12 cellular contexts compared by ENCODE assay signal in the genomic region with DNA sequence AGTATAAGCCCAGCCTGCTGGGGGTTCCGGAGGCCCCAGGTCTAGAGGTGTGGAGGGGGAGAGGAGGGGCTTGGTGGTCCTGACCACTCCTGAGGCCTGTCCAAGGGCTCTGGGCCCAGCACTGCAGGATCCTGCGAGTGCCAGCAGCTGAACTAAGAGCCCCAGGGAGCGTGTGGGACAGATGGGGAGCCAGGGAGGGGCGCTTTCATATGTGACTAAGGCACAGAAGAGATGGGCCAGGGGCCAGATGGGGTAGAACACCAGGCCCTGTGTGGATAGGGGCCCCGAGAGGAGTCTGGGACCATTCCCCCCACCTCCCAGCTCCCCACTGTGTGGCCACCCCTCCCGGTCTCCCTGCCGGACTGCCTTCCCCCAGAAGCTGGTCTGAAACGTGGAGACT. TPM values are rescaled to one million over a fixed set of nuclear protein-coding genes. Genes with fewer than 3 reads are reported as not detected.
DNase-seq lines count a peak whose midpoint lies in the region; ATAC-seq and TF ChIP-seq lines count a peak whose summit lies in the region.
"Had no signal": no experiment of that assay in that cellular context is flagged by ENCODE, and none has a peak within 500 bp of the region (broad histone marks: within the 10 kb centered on the region; RNA-seq: fewer than 3 reads in every experiment).

No MANE protein-coding gene starts in this region.

- H3K27ac ChIP-seq in dorsolateral prefrontal cortex (peak overlapping the region in 57 of 59 donors; percentile 39 to 92 (median 78)), neutrophil (peak overlapping the region; percentile 56), vagina (peak overlapping the region; percentile 96)
- H3K27ac ChIP-seq: parathyroid adenoma, VCaP had no signal

- H3K27me3 ChIP-seq in dorsolateral prefrontal cortex (no peaks in the 10 kb centered on the region), neutrophil (no peaks in the 10 kb centered on the region), vagina (no peaks in the 10 kb centered on the region)

- intact Hi-C loops in left ventricle myocardium superior (cut with micrococcal nuclease) (no loop called here), Right ventricle myocardium inferior (cut with DNase I) (no loop called here), dorsolateral prefrontal cortex (cut with DNase I) (loop anchor here in 1 of 2 donors (5.0 to 10.0 kb wide), 2 partner anchors 38 to 145 kb away; partner anchors contain the start of gene PLA2G6), vagina (cut with DNase I) (no loop called here)

- H3K4me1 ChIP-seq in neutrophil (ENCODE audit: control insufficient read depth in 1 of 2, insufficient read depth in 1 of 2, low read depth in 1 of 2, low read length in 1 of 2) (peaks cover 42 to 43% of the 10 kb centered on the region in 2 experiments), vagina (peaks cover 55% of the 10 kb centered on the region)
- H3K4me1 ChIP-seq: parathyroid adenoma had no signal

- H3K36me3 ChIP-seq in neutrophil (peaks cover 48% of the 10 kb centered on the region), vagina (peaks cover 0 to 21% of the 10 kb centered on the region in 2 donors)

- H3K9me3 ChIP-seq in neutrophil (no peaks in the 10 kb centered on the region), vagina (no peaks in the 10 kb centered on the region)

- DNase-seq in left ventricle myocardium superior = no peak
- no peak for DNase-seq in Right ventricle myocardium inferior (ENCODE audit: missing footprints)
- no peak for DNase-seq in dorsolateral prefrontal cortex
- no peak for DNase-seq in vagina (ENCODE audit: extremely low spot score in 2 of 2)
- DNase-seq in activated CD4-positive, alpha-beta T cell treated with anti-CD3 and anti-CD28 coated beads for 1 hour = no peak
- no peak for DNase-seq in NCI-H2107 treated with DMSO at 0.1 percent for 48 hours (lab: John Stamatoyannopoulos, UW; ENCODE audit: unreplicated experiment)
- no peak for DNase-seq in stimulated activated naive CD4-positive, alpha-beta T cell (lab: John Stamatoyannopoulos, UW)
- DNase-seq: activated effector memory CD4-positive, alpha-beta T cell treated with anti-CD3 and anti-CD28 coated beads, Interleukin-2, amount 50 U/mL, for 16 hours; NCI-H1436 treated with DMSO at 0.1 percent for 48 hours had no signal

- ATAC-seq in left ventricle myocardium superior (peak; percentile 2), Right ventricle myocardium inferior (no peak)

- H3K4me3 ChIP-seq in dorsolateral prefrontal cortex = no peak overlapping the region
- H3K4me3 ChIP-seq in neutrophil (ENCODE audit: low read depth in 1 of 2, low read length in 1 of 2) = no peak overlapping the region
- H3K4me3 ChIP-seq in vagina = no peak overlapping the region

- TF ChIP-seq POLR2A in vagina (IDR thresholded peaks at IDR 0.05) = no peak

- TF ChIP-seq CTCF in dorsolateral prefrontal cortex (IDR thresholded peaks at IDR 0.05 in 54 of 56, conservative IDR thresholded peaks at IDR 0.05 in 2 of 56; ENCODE audit: low read depth in 1 of 56, partially characterized antibody in 56 of 56) (no peak), neutrophil (IDR thresholded peaks at IDR 0.05) (no peak), vagina (IDR thresholded peaks at IDR 0.05) (no peak)

RNA-seq across cellular contexts. Expression of gene MAFF, which starts 18.4 kb away (rescaled TPM):
- 5.3 TPM for total RNA-seq in left ventricle myocardium superior
- total RNA-seq in Right ventricle myocardium inferior = 4.7 TPM
- 100 to 1,000 TPM in 1 of 120 experiments, 10 to 100 TPM in 67, 1 to 10 TPM in 52; 3.4 to 113 (median 10.9) TPM for total RNA-seq in dorsolateral prefrontal cortex
- total RNA-seq in vagina = 90.6 TPM

RNA-seq across cellular contexts. Expression of gene PLA2G6, which starts 38.5 kb away (rescaled TPM):
- total RNA-seq in left ventricle myocardium superior = 17.0 TPM
- 11.4 TPM for total RNA-seq in Right ventricle myocardium inferior
- total RNA-seq in dorsolateral prefrontal cortex = 100 to 1,000 TPM in 17 of 120 experiments, 10 to 100 TPM in 103; 45.0 to 160 (median 76.4) TPM
- 35.8 TPM for total RNA-seq in vagina

RNA-seq across cellular contexts. Expression of gene TMEM184B, which starts 52.6 kb away (rescaled TPM):
- total RNA-seq in left ventricle myocardium superior (42.8 TPM), Right ventricle myocardium inferior (43.1 TPM), dorsolateral prefrontal cortex (100 to 1,000 TPM in 119 of 120 experiments, 10 to 100 TPM in 1; 99.7 to 274 (median 141) TPM), vagina (50.8 TPM)
